Comparison of ENCODE assay signal across 6 cellular contexts in the genomic region with DNA sequence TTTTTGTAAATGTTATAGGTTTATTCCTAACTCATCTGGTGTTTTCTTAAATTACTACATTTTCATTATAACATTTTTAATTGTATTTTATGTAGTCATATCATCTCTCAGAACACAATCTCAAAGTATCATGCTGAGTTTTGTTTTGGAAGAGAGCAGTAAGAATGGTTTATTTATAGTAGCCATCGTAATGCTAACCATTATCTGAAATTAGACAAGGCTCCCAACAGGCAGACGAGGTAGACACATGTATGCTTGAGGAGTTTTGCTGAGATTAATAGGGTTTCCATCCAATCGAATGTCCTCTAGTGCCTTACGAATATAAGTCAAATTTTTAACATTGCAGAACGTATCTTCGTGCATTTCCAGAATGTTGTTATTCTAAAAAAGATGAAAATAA. TPM values are rescaled to one million over a fixed set of nuclear protein-coding genes. Genes with fewer than 3 reads are reported as not detected.
"Had no signal": no experiment of that assay in that cellular context is flagged by ENCODE, and none has a peak within 500 bp of the region (broad histone marks: within the 10 kb centered on the region; RNA-seq: fewer than 3 reads in every experiment).

No MANE protein-coding gene starts in this region.

- H3K4me3 ChIP-seq: GM23338 had no signal

- ATAC-seq: GM23338 had no signal

- DNase-seq: H9, HCEC 1CT, IMR-90 had no signal

RNA-seq across cellular contexts. Expression of gene CCER1, which starts 9.0 kb away (rescaled TPM):
- total RNA-seq: GM23338, H1, H9, HT-29, IMR-90 had no signal
- polyA plus RNA-seq: GM23338, H1, IMR-90 had no signal

RNA-seq across cellular contexts. Expression of gene EPYC, which starts 40.8 kb away (rescaled TPM):
- total RNA-seq: GM23338, H1, H9, HT-29, IMR-90 had no signal
- polyA plus RNA-seq: GM23338, H1, IMR-90 had no signal
